Comparison of ENCODE assay signal across 18 cellular contexts in genomic region chr15:33243393-33243792, GRCh38. TPM values are rescaled to one million over a fixed set of nuclear protein-coding genes. Genes with fewer than 3 reads are reported as not detected.
A peak's percentile ranks its signal among the peaks of the same experiment; 100 is the strongest.
DNase-seq lines count a peak whose midpoint lies in the region; ATAC-seq and TF ChIP-seq lines count a peak whose summit lies in the region.
"Had no signal": no experiment of that assay in that cellular context is flagged by ENCODE, and none has a peak within 500 bp of the region (broad histone marks: within the 10 kb centered on the region; RNA-seq: fewer than 3 reads in every experiment).

No MANE protein-coding gene starts in this region.

- TF ChIP-seq CTCF in SK-N-SH (IDR thresholded peaks at IDR 0.05) (no peak), fibroblast of mammary gland (conservative IDR thresholded peaks at IDR 0.05; ENCODE audit: control insufficient read depth, insufficient read depth, low read depth, low read length) (no peak), adrenal gland (IDR thresholded peaks at IDR 0.05) (no peak)

- DNase-seq in HS-5 (ENCODE audit: low read depth), result peak; percentile 44
- no peak for DNase-seq in SK-N-SH
- peak; percentile 36 for DNase-seq in fibroblast of mammary gland (ENCODE audit: low read depth)
- peak in 1 of 2 donors; percentile 41 for DNase-seq in trophoblast cell
- no peak for DNase-seq in adrenal gland
- DNase-seq in HuH-7 (ENCODE audit: low spot score), result no peak
- no peak for DNase-seq in D341Med (ENCODE audit: low spot score)
- DNase-seq: activated CD4-positive, alpha-beta T cell treated with anti-CD3 and anti-CD28 coated beads for 36 hours; Calu3; central memory CD4-positive, alpha-beta T cell; H7; natural killer cell; NCI-H1436; posterior cingulate gyrus; stimulated activated naive CD8-positive, alpha-beta T cell treated with anti-CD3 and anti-CD28 coated beads, Interleukin-15, amount 100 ng/mL, for 72 hours; upper lobe of right lung had no signal

- no peak for TF ChIP-seq POLR2A in adrenal gland (IDR thresholded peaks at IDR 0.05)

- TF ChIP-seq RAD21 in SK-N-SH (IDR thresholded peaks at IDR 0.05; ENCODE audit: low read length), result no peak

- peak overlapping the region; percentile 38; the same call in 1 of the 2 replicates for H2AFZ ChIP-seq in SK-N-SH (ENCODE audit: low read depth)
- no peak overlapping the region for H2AFZ ChIP-seq in trophoblast cell (ENCODE audit: insufficient read depth, low read length, poor library complexity)

- no peak overlapping the region for H3K18ac ChIP-seq in trophoblast cell (ENCODE audit: low read length)

- peak overlapping the region; percentile 97 for H2BK120ac ChIP-seq in trophoblast cell (ENCODE audit: insufficient read depth, low read length, poor library complexity)

- no peak for ATAC-seq in GM18907 (IDR thresholded peaks at IDR 0.05; ENCODE audit: unreplicated experiment)
- ATAC-seq: natural killer cell; stimulated activated naive CD8-positive, alpha-beta T cell treated with anti-CD3 and anti-CD28 coated beads, Interleukin-15, amount 100 ng/mL, for 72 hours had no signal

- no peaks in the 10 kb centered on the region for H3K27me3 ChIP-seq in SK-N-SH (ENCODE audit: insufficient read depth)
- no peaks in the 10 kb centered on the region for H3K27me3 ChIP-seq in trophoblast cell (ENCODE audit: insufficient read depth, low read length)
- no peaks in the 10 kb centered on the region for H3K27me3 ChIP-seq in adrenal gland

- intact Hi-C loops in adrenal gland (cut with DNase I), result no loop called here

- CTCF ChIA-PET in SK-N-SH (lab: Yijun Ruan, JAX), result interaction anchor here (0.6 to 8.6 kb wide), 11 partner anchors 8 to 457 kb away, joined by 3 to 51 read pairs (median 4); no protein-coding TSS in a partner anchor

- peak overlapping the region; percentile 96 for H2BK5ac ChIP-seq in trophoblast cell (ENCODE audit: low read depth, low read length, poor library complexity)

- peak overlapping the region; percentile 68; the same call in 1 of the 2 replicates for H3K9ac ChIP-seq in SK-N-SH
- no peak overlapping the region for H3K9ac ChIP-seq in trophoblast cell (ENCODE audit: low read length)

- H2AK5ac ChIP-seq in trophoblast cell (ENCODE audit: low read length), result no peak overlapping the region

- peaks cover 3 to 15% of the 10 kb centered on the region in 2 experiments; a peak in 3 of 4 replicates for H3K4me1 ChIP-seq in SK-N-SH (ENCODE audit: control insufficient read depth in 1 of 2, insufficient read depth in 2 of 2, low read depth in 1 of 2, low read length in 1 of 2)
- peaks cover 18 to 19% of the 10 kb centered on the region in 2 experiments for H3K4me1 ChIP-seq in trophoblast cell (ENCODE audit: control insufficient read depth in 1 of 2, insufficient read depth in 2 of 2, low read length in 2 of 2)
- H3K4me1 ChIP-seq in adrenal gland (replicated peaks in 1 of 2), result no peaks in the 10 kb centered on the region
- H3K4me1 ChIP-seq: upper lobe of right lung had no signal

- no peaks in the 10 kb centered on the region for H3K79me2 ChIP-seq in SK-N-SH (ENCODE audit: insufficient read depth)
- peaks cover 2% of the 10 kb centered on the region for H3K79me2 ChIP-seq in trophoblast cell (ENCODE audit: control insufficient read depth, insufficient read depth, low read length, poor library complexity)

- no peak overlapping the region for H3K4ac ChIP-seq in trophoblast cell (ENCODE audit: low read depth, low read length)

- no peak overlapping the region for H3K23ac ChIP-seq in trophoblast cell (ENCODE audit: low read length)

- H3K36me3 ChIP-seq in SK-N-SH (replicated peaks in 1 of 2; ENCODE audit: control insufficient read depth in 1 of 2, insufficient read depth in 2 of 2, low read length in 1 of 2) (no peaks in the 10 kb centered on the region), trophoblast cell (ENCODE audit: control insufficient read depth in 1 of 2, insufficient read depth in 2 of 2, low read length in 2 of 2) (no peaks in the 10 kb centered on the region), adrenal gland (replicated peaks in 1 of 2) (no peaks in the 10 kb centered on the region)
- H3K36me3 ChIP-seq: upper lobe of right lung had no signal

- H3K9me2 ChIP-seq in SK-N-SH, result no peaks in the 10 kb centered on the region

- no peak overlapping the region for H4K12ac ChIP-seq in trophoblast cell (ENCODE audit: low read depth, low read length)

- H3K14ac ChIP-seq in trophoblast cell (ENCODE audit: low read length), result no peak overlapping the region

- H3K27ac ChIP-seq in SK-N-SH (ENCODE audit: low read depth in 2 of 2, low read length in 1 of 2) (peak overlapping the region in 1 of 2 experiments; percentile 91; a peak in 2 of 4 replicates), trophoblast cell (ENCODE audit: low read depth, low read length) (peak overlapping the region; percentile 99), adrenal gland (no peak overlapping the region)
- H3K27ac ChIP-seq: upper lobe of right lung had no signal

- 67% methylated on average over 2 of the region's 2 CpGs for WGBS in SK-N-SH (ENCODE audit: low lambda C conversion rate)
- no CpG with 5 or more reads among the region's 2 CpGs for WGBS in trophoblast cell (ENCODE audit: extremely low coverage, insufficient coverage, insufficient read length)
- 83 to 95% (median 93%) methylated on average over 2 of the region's 2 CpGs for WGBS in adrenal gland, 4 donors

- H3K4me3 ChIP-seq in SK-N-SH (ENCODE audit: low read depth in 2 of 2, low read length in 1 of 2) (no peak overlapping the region), fibroblast of mammary gland (ENCODE audit: control insufficient read depth, low read depth, low read length) (no peak overlapping the region), trophoblast cell (ENCODE audit: low read depth, low read length) (no peak overlapping the region), adrenal gland (no peak overlapping the region)
- H3K4me3 ChIP-seq: upper lobe of right lung had no signal

- peaks cover 26% of the 10 kb centered on the region for H3K79me1 ChIP-seq in trophoblast cell (ENCODE audit: low read length)

- H4K20me1 ChIP-seq in SK-N-SH (ENCODE audit: insufficient read depth), result no peaks in the 10 kb centered on the region

- peaks cover 19% of the 10 kb centered on the region for H3F3A ChIP-seq in SK-N-SH (replicated peaks; ENCODE audit: insufficient read depth)

- H3K4me2 ChIP-seq in SK-N-SH (peak overlapping the region; percentile 32; the same call in 1 of the 2 replicates), trophoblast cell (ENCODE audit: low read length) (no peak overlapping the region)

- no peak overlapping the region for H4K8ac ChIP-seq in trophoblast cell (ENCODE audit: low read depth, low read length)

- H4K91ac ChIP-seq in trophoblast cell (ENCODE audit: low read depth, low read length), result peak overlapping the region; percentile 98

- POLR2A ChIA-PET in SK-N-SH (lab: Yijun Ruan, JAX), result no interaction called here

- H3K9me3 ChIP-seq in SK-N-SH, result no peaks in the 10 kb centered on the region
- H3K9me3 ChIP-seq in trophoblast cell (ENCODE audit: insufficient read depth, low read depth, low read length), result no peaks in the 10 kb centered on the region
- H3K9me3 ChIP-seq in adrenal gland (replicated peaks in 1 of 3), result no peaks in the 10 kb centered on the region
- H3K9me3 ChIP-seq: upper lobe of right lung had no signal

- no peak overlapping the region for H2BK12ac ChIP-seq in trophoblast cell (ENCODE audit: low read length)

- TF ChIP-seq EP300 in SK-N-SH (IDR thresholded peaks at IDR 0.05; ENCODE audit: borderline replicate concordance in 1 of 2, low read depth in 1 of 2, low read length in 1 of 2), result no peak; a peak in 1 of 4 replicates

TF ChIP-seq in SK-N-SH, 30 proteins besides CTCF, POLR2A, EP300 and RAD21 (continues in another document):
- TF ChIP-seq YY1 (IDR thresholded peaks at IDR 0.05; ENCODE audit: low read depth) (no peak), PBX3 (IDR thresholded peaks at IDR 0.05) (no peak), CHD2 (IDR thresholded peaks at IDR 0.05; ENCODE audit: low read length, partially characterized antibody) (no peak), IRF3 (IDR thresholded peaks at IDR 0.05; ENCODE audit: low read depth, low read length) (no peak), MAX (IDR thresholded peaks at IDR 0.05; ENCODE audit: low read depth) (no peak), ELF1 (IDR thresholded peaks at IDR 0.05) (no peak), NRF1 (IDR thresholded peaks at IDR 0.05; ENCODE audit: low read depth, low read length) (no peak), GABPA (IDR thresholded peaks at IDR 0.05; ENCODE audit: low read depth) (no peak), POLR2AphosphoS5 (IDR thresholded peaks at IDR 0.05; ENCODE audit: low read depth, low read length) (no peak)

RNA-seq across cellular contexts. Expression of gene FMN1, which starts 48.9 kb away (rescaled TPM):
- 9.1 and 10.5 TPM in 2 replicates for polyA plus RNA-seq in SK-N-SH (2012; rRNA removed)
- polyA plus RNA-seq in SK-N-SH (2012; cell fraction: cytosol; rRNA removed), result 8.4 and 10.0 TPM in 2 replicates
- 23.3 and 34.7 TPM in 2 replicates for polyA plus RNA-seq in SK-N-SH (2012; cell fraction: nucleus; rRNA removed)
- 0.81 and 1.0 TPM in 2 replicates for polyA plus RNA-seq in trophoblast cell (2013)
- total RNA-seq in adrenal gland, result 10 to 100 TPM in 7 of 8 donors, 1 to 10 TPM in 1; 8.3 to 29.2 (median 11.8) TPM
- polyA plus RNA-seq in adrenal gland, result 1 to 10 TPM in 2 of 3 donors, under 1 TPM in 1; 0.37 to 6.0 (median 2.3) TPM
- total RNA-seq: G401 had no signal

Comparison
In these comparisons a context has a peak if more than half of its experiments do, and no peak if none do; other contexts are left out.
1. DNase-seq: peak in HS-5 (single experiment) and fibroblast of mammary gland (single experiment); none in SK-N-SH (single experiment), adrenal gland (0 of 7), HuH-7 (single experiment) and D341Med (single experiment).